ENCODE assay signal across 36 cellular contexts in genomic region chr1:157673008-157673407, GRCh38. TPM values are rescaled to one million over a fixed set of nuclear protein-coding genes. Genes with fewer than 3 reads are reported as not detected.
"Had no signal": no experiment of that assay in that cellular context is flagged by ENCODE, and none has a peak within 500 bp of the region (broad histone marks: within the 10 kb centered on the region; RNA-seq: fewer than 3 reads in every experiment).

No MANE protein-coding gene starts in this region.

- H3K27ac ChIP-seq: adrenal gland, body of pancreas, brain microvascular endothelial cell, breast epithelium, VCaP had no signal

- H3K36me3 ChIP-seq: adrenal gland, brain microvascular endothelial cell, breast epithelium had no signal

- H3K4me1 Mint-ChIP-seq: activated CD4-positive, alpha-beta T cell treated with anti-CD3 and anti-CD28 coated beads, Interleukin-2, amount 10 ng/mL, durations not matched to agents 24 days and 14 days; activated naive CD8-positive, alpha-beta T cell treated with anti-CD3 and anti-CD28 coated beads for 36 hours; activated T-helper 17 cell treated with anti-CD3 and anti-CD28 coated beads, Interleukin-2, amount 50 U/mL, for 72 hours had no signal

- H3K27ac Mint-ChIP-seq: activated B cell treated with CpG ODN at 0.5 μM for 24 hours; activated CD4-positive, alpha-beta memory T cell treated with anti-CD3 and anti-CD28 coated beads for 36 hours; activated CD4-positive, alpha-beta T cell treated with anti-CD3 and anti-CD28 coated beads, Interleukin-2, amount 10 ng/mL, durations not matched to agents 24 days and 14 days; activated CD8-positive, alpha-beta T cell treated with anti-CD3 and anti-CD28 coated beads for 36 hours; activated naive CD4-positive, alpha-beta T cell treated with anti-CD3 and anti-CD28 coated beads for 36 hours; activated naive CD4-positive, alpha-beta T cell treated with anti-CD3 and anti-CD28 coated beads, Interleukin-2, amount 50 U/mL, for 72 hours; activated naive CD8-positive, alpha-beta T cell treated with anti-CD3 and anti-CD28 coated beads for 36 hours; activated T-cell treated with anti-CD3 and anti-CD28 coated beads, Interleukin-2, amount 50 U/mL, for 72 hours; activated T-helper 1 cell treated with anti-CD3 and anti-CD28 coated beads, Interleukin-12 subunit alpha, Interleukin-12 subunit beta, Interleukin-2, Interleukin-4 antibody, amounts not matched to agents 30 ng/mL and 10 ng/mL and 1 ng/mL, durations not matched to agents 14 hours and 24 hours and 36 hours; activated T-helper 17 cell treated with anti-CD3 and anti-CD28 coated beads, Interleukin-2, amount 50 U/mL, for 72 hours; T-helper 1 cell treated with Interleukin-12 subunit alpha and Interleukin-12 subunit beta and Interleukin-4 antibody, amounts not matched to agents 30 μg/mL and 1 μg/mL, for 36 hours; T-helper 2 cell treated with Interferon-gamma antibody and Interleukin-4, amounts not matched to agents 5 μg/mL and 100 μg/mL, for 36 hours had no signal

- DNase-seq: activated B cell treated with CpG ODN at 0.5 μM for 24 hours; activated CD4-positive, alpha-beta memory T cell treated with anti-CD3 and anti-CD28 coated beads for 36 hours; activated CD4-positive, alpha-beta T cell treated with anti-CD3 and anti-CD28 coated beads for 4 hours; activated CD4-positive, alpha-beta T cell treated with anti-CD3 and anti-CD28 coated beads, Interleukin-2, amount 10 ng/mL, durations not matched to agents 24 days and 14 days; activated CD4-positive, alpha-beta T cell treated with anti-CD3 and anti-CD28 coated beads, Interleukin-2, amount 50 U/mL, for 1 hour; activated CD4-positive, alpha-beta T cell treated with anti-CD3 and anti-CD28 coated beads, Interleukin-2, amount 50 U/mL, for 4 hours; activated CD4-positive, CD25-positive, alpha-beta regulatory T cell treated with anti-CD3 and anti-CD28 coated beads, Interleukin-2, amount 50 U/mL, for 72 hours; activated CD8-positive, alpha-beta memory T cell treated with anti-CD3 and anti-CD28 coated beads, Interleukin-2, amount 50 U/mL, for 4 hours; activated CD8-positive, alpha-beta T cell treated with anti-CD3 and anti-CD28 coated beads for 36 hours; activated effector memory CD4-positive, alpha-beta T cell treated with anti-CD3 and anti-CD28 coated beads, Interleukin-2, amount 50 U/mL, for 16 hours; activated gamma-delta T cell treated with Interleukin-2 at 50 U/mL for 16 hours; activated naive CD4-positive, alpha-beta T cell; activated naive CD4-positive, alpha-beta T cell treated with anti-CD3 and anti-CD28 coated beads for 36 hours; activated naive CD4-positive, alpha-beta T cell treated with anti-CD3 and anti-CD28 coated beads, Interleukin-2, amount 50 U/mL, for 16 hours; activated naive CD8-positive, alpha-beta T cell treated with anti-CD3 and anti-CD28 coated beads for 36 hours; activated T-cell treated with anti-CD3 and anti-CD28 coated beads for 4 hours; activated T-cell treated with anti-CD3 and anti-CD28 coated beads, Interleukin-2, amount 50 U/mL, for 1 hour; activated T-cell treated with anti-CD3 and anti-CD28 coated beads, Interleukin-2, amount 50 U/mL, for 4 hours; activated T-cell treated with anti-CD3 and anti-CD28 coated beads, Interleukin-2, amount 50 U/mL, for 72 hours; adrenal gland; amniotic stem cell; aorta; body of pancreas; brain microvascular endothelial cell; central memory CD4-positive, alpha-beta T cell; T-helper 2 cell; T-helper 9 cell had no signal

- H3K36me3 Mint-ChIP-seq: activated naive CD8-positive, alpha-beta T cell treated with anti-CD3 and anti-CD28 coated beads for 36 hours had no signal

- H3K4me1 ChIP-seq: adrenal gland, body of pancreas, breast epithelium had no signal

- ATAC-seq: activated CD8-positive, alpha-beta T cell treated with anti-CD3 and anti-CD28 coated beads for 36 hours; activated naive CD4-positive, alpha-beta T cell treated with anti-CD3 and anti-CD28 coated beads, Interleukin-2, amount 50 U/mL, for 72 hours; activated T-cell treated with anti-CD3 and anti-CD28 coated beads, Interleukin-2, amount 50 U/mL, for 4 hours; activated T-cell treated with anti-CD3 and anti-CD28 coated beads, Interleukin-2, amount 50 U/mL, for 72 hours; activated T-helper 17 cell treated with anti-CD3 and anti-CD28 coated beads, Interleukin-2, amount 50 U/mL, for 72 hours; body of pancreas had no signal

- H3K27me3 Mint-ChIP-seq: activated B cell treated with CpG ODN at 0.5 μM for 24 hours; activated CD4-positive, alpha-beta T cell treated with anti-CD3 and anti-CD28 coated beads, Interleukin-2, amount 10 ng/mL, durations not matched to agents 24 days and 14 days had no signal

- H3K9me3 ChIP-seq: adrenal gland, body of pancreas had no signal

- H3K4me3 ChIP-seq: adrenal gland, body of pancreas, breast epithelium had no signal

- H3K4me3 Mint-ChIP-seq: activated B cell treated with CpG ODN at 0.5 μM for 24 hours; activated CD4-positive, alpha-beta memory T cell treated with anti-CD3 and anti-CD28 coated beads for 36 hours; activated CD4-positive, alpha-beta T cell treated with anti-CD3 and anti-CD28 coated beads, Interleukin-2, amount 10 ng/mL, durations not matched to agents 24 days and 14 days; activated CD8-positive, alpha-beta T cell treated with anti-CD3 and anti-CD28 coated beads for 36 hours; activated naive CD4-positive, alpha-beta T cell treated with anti-CD3 and anti-CD28 coated beads for 36 hours; activated naive CD8-positive, alpha-beta T cell treated with anti-CD3 and anti-CD28 coated beads for 36 hours; activated T-cell treated with anti-CD3 and anti-CD28 coated beads, Interleukin-2, amount 50 U/mL, for 4 hours; activated T-cell treated with anti-CD3 and anti-CD28 coated beads, Interleukin-2, amount 50 U/mL, for 72 hours; activated T-helper 1 cell treated with anti-CD3 and anti-CD28 coated beads, Interleukin-12 subunit alpha, Interleukin-12 subunit beta, Interleukin-2, Interleukin-4 antibody, amounts not matched to agents 30 ng/mL and 10 ng/mL and 1 ng/mL, durations not matched to agents 14 hours and 24 hours and 36 hours; activated T-helper 17 cell treated with anti-CD3 and anti-CD28 coated beads, Interleukin-2, amount 50 U/mL, for 72 hours; T-helper 1 cell treated with Interleukin-12 subunit alpha and Interleukin-12 subunit beta and Interleukin-4 antibody, amounts not matched to agents 30 μg/mL and 1 μg/mL, for 36 hours; T-helper 2 cell treated with Interferon-gamma antibody and Interleukin-4, amounts not matched to agents 5 μg/mL and 100 μg/mL, for 36 hours had no signal

RNA-seq across cellular contexts. Expression of gene FCRL3, which starts 27.6 kb away (rescaled TPM):
- total RNA-seq: astrocyte, body of pancreas, cerebellum had no signal
